ENCODE assay signal across 10 cellular contexts in the genomic region with DNA sequence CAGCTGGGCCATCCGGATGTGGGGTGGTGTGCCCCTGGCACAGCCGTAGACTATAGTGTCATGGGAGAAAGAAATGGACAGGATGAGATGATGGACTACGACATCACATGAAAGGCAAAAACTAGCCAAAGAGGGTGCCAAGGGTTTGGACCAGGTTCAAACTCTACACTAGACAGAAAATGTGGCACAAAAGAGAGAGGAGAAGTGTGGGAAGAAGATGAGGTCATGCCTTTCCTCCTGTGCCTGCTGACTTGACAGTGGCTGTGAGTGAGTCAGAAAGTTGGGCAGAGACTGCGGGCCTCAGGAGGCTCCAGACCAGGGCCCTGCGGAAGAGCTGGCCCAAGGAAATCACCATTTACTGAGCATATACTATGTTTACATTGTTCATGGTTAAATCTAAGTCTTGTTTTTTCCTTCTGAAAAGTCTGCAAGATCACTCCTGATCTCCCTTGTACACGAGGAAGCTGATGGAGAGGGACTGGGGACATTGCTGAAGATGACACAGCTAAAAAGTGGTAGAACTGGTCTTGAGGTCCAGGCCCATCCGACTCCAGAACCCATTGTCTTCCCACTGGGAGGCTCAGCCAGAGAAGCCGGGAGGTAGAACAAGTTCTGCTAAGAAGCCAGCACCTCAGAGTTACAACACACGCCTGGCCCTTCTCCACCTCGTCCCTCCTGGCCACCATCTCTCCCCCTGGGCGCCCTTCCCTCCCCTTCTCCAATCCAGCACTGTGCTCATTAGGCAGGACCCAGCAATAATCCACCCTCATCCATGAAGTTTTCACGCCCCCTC. TPM values are rescaled to one million over a fixed set of nuclear protein-coding genes. Genes with fewer than 3 reads are reported as not detected.
DNase-seq lines count a peak whose midpoint lies in the region; ATAC-seq and TF ChIP-seq lines count a peak whose summit lies in the region.
"Had no signal": no experiment of that assay in that cellular context is flagged by ENCODE, and none has a peak within 500 bp of the region (broad histone marks: within the 10 kb centered on the region; RNA-seq: fewer than 3 reads in every experiment).

No MANE protein-coding gene starts in this region.

- intact Hi-C loops in IMR-90 (cut with micrococcal nuclease): no loop called here
- intact Hi-C loops in mammary epithelial cell (cut with micrococcal nuclease): no loop called here
- intact Hi-C loops in right lobe of liver (cut with DNase I): no loop called here

- TF ChIP-seq CTCF in IMR-90 (conservative IDR thresholded peaks at IDR 0.05; ENCODE audit: low read depth, low read length) (no peak), mammary epithelial cell (conservative IDR thresholded peaks at IDR 0.05 in 1 of 2, IDR thresholded peaks at IDR 0.05 in 1 of 2; ENCODE audit: extremely low read depth in 1 of 2, insufficient read depth in 1 of 2, low read depth in 1 of 2, low read length in 2 of 2) (no peak), right lobe of liver (IDR thresholded peaks at IDR 0.05) (no peak)

- H3K36me3 ChIP-seq in IMR-90 (ENCODE audit: control insufficient read depth, insufficient read depth, low read length) (no peaks in the 10 kb centered on the region), mammary epithelial cell (ENCODE audit: insufficient read depth, low read length) (no peaks in the 10 kb centered on the region), right lobe of liver (no peaks in the 10 kb centered on the region)

- H3K27me3 ChIP-seq in IMR-90 (ENCODE audit: control insufficient read depth, insufficient read depth, low read length) (no peaks in the 10 kb centered on the region), mammary epithelial cell (ENCODE audit: insufficient read depth, low read length) (no peaks in the 10 kb centered on the region), right lobe of liver (no peaks in the 10 kb centered on the region)

- DNase-seq in A172 (ENCODE audit: low spot score) (peak; percentile 87), IMR-90 (peak; percentile 84), mammary epithelial cell (peak; percentile 83), right lobe of liver (no peak), erythroblast (lab: John Stamatoyannopoulos, UW) (no peak), OCI-M2 (lab: John Stamatoyannopoulos, UW; ENCODE audit: unreplicated experiment) (no peak), activated T-cell treated with anti-CD3 and anti-CD28 coated beads for 4 hours (no peak)
- no peak for DNase-seq in activated CD4-positive, alpha-beta memory T cell treated with anti-CD3 and anti-CD28 coated beads, Interleukin-2, amount 10 ng/mL, durations not matched to agents 7 days and 5 days
- DNase-seq: NCI-H446 treated with DMSO at 0.1 percent for 48 hours had no signal

- peak overlapping the region; percentile 67 for H2BK20ac ChIP-seq in IMR-90 (ENCODE audit: low read depth, low read length)

- H2BK15ac ChIP-seq in IMR-90 (ENCODE audit: low read depth, low read length): no peak overlapping the region

- H4K5ac ChIP-seq in IMR-90 (ENCODE audit: low read depth, low read length): no peak overlapping the region

- H3K27me3 Mint-ChIP-seq in activated CD4-positive, alpha-beta memory T cell treated with anti-CD3 and anti-CD28 coated beads, Interleukin-2, amount 10 ng/mL, durations not matched to agents 7 days and 5 days: peaks cover 2% of the 10 kb centered on the region

- H2AK9ac ChIP-seq in IMR-90 (replicated peaks; ENCODE audit: low read depth, low read length, poor library complexity): peak overlapping the region; percentile 46

- in situ Hi-C loops in IMR-90 (cut with MboI; ENCODE audit: low sequenced_read_pairs) (no loop called here), mammary epithelial cell (cut with MboI; ENCODE audit: low sequenced_read_pairs in 2 of 2) (no loop called here)

- TF ChIP-seq RAD21 in IMR-90 (IDR thresholded peaks at IDR 0.05; ENCODE audit: low read length): no peak

- TF ChIP-seq POLR2A in IMR-90 (IDR thresholded peaks at IDR 0.05; ENCODE audit: low read depth, low read length) (no peak), right lobe of liver (IDR thresholded peaks at IDR 0.05) (no peak), erythroblast (IDR thresholded peaks at IDR 0.05; ENCODE audit: low read length) (no peak)

- no peak overlapping the region for H3K27ac ChIP-seq in IMR-90 (ENCODE audit: insufficient read depth, low read length)
- no peak overlapping the region for H3K27ac ChIP-seq in mammary epithelial cell (ENCODE audit: insufficient read depth, low read depth, low read length)
- H3K27ac ChIP-seq in right lobe of liver: no peak overlapping the region
- H3K27ac ChIP-seq: VCaP had no signal

- ATAC-seq in IMR-90 (ENCODE audit: low read depth): peak; percentile 53
- peak; percentile 11 to 79 (median 34) for ATAC-seq in right lobe of liver

- H4K20me1 ChIP-seq in IMR-90 (ENCODE audit: insufficient read depth, low read length): no peaks in the 10 kb centered on the region; the same call in 1 of the 2 replicates
- no peaks in the 10 kb centered on the region for H4K20me1 ChIP-seq in mammary epithelial cell (ENCODE audit: insufficient read depth, low read length)

- BruUV-seq in IMR-90 (replicated peaks; lab: Mats Ljungman, UMichigan): no TSS peak
- no TSS peak for BruUV-seq in mammary epithelial cell (replicated peaks; lab: Mats Ljungman, UMichigan)

- H3K4me1 ChIP-seq in IMR-90 (ENCODE audit: control insufficient read depth, insufficient read depth, low read length) (peaks cover 16% of the 10 kb centered on the region), mammary epithelial cell (ENCODE audit: insufficient read depth, low read length) (peaks cover 11% of the 10 kb centered on the region), right lobe of liver (peaks cover 0 to 27% (median 6%) of the 10 kb centered on the region in 4 donors)

- peak overlapping the region; percentile 41; the same call in 1 of the 2 replicates for H3K14ac ChIP-seq in IMR-90 (replicated peaks; ENCODE audit: low read depth, low read length)

- peak overlapping the region; percentile 57 for H3K4ac ChIP-seq in IMR-90 (ENCODE audit: low read depth, low read length)

- no peak overlapping the region for H3K56ac ChIP-seq in IMR-90 (ENCODE audit: extremely low read depth, insufficient read depth, low read length)

- H2BK120ac ChIP-seq in IMR-90 (ENCODE audit: low read depth, low read length): peak overlapping the region; percentile 36

- no peaks in the 10 kb centered on the region for H3K4me1 Mint-ChIP-seq in activated CD4-positive, alpha-beta memory T cell treated with anti-CD3 and anti-CD28 coated beads, Interleukin-2, amount 10 ng/mL, durations not matched to agents 7 days and 5 days

- H3K4me2 ChIP-seq in IMR-90 (ENCODE audit: low read depth, low read length) (no peak overlapping the region), mammary epithelial cell (ENCODE audit: insufficient read depth, low read depth, low read length) (no peak overlapping the region)

- CTCF ChIA-PET in IMR-90 (lab: Yijun Ruan, JAX): interaction anchor here (0.6 kb wide), 1 partner anchor 17 kb away, joined by 3 read pairs; no protein-coding TSS in a partner anchor
- CTCF ChIA-PET in mammary epithelial cell (lab: Charles Lee; ENCODE audit: low non-redundant PET): no interaction called here
- CTCF ChIA-PET in activated CD4-positive, alpha-beta memory T cell treated with anti-CD3 and anti-CD28 coated beads, Interleukin-2, amount 10 ng/mL, durations not matched to agents 7 days and 5 days (lab: Charles Lee): no interaction called here

- POLR2A ChIA-PET in IMR-90 (lab: Charles Lee; ENCODE audit: unreplicated experiment): no interaction called here
- POLR2A ChIA-PET in activated CD4-positive, alpha-beta memory T cell treated with anti-CD3 and anti-CD28 coated beads, Interleukin-2, amount 10 ng/mL, durations not matched to agents 7 days and 5 days (lab: Charles Lee): no interaction called here

- H3K4me3 Mint-ChIP-seq in activated CD4-positive, alpha-beta memory T cell treated with anti-CD3 and anti-CD28 coated beads, Interleukin-2, amount 10 ng/mL, durations not matched to agents 7 days and 5 days: no peak overlapping the region

- WGBS in IMR-90 (ENCODE audit: extremely low coverage in 2 of 2, insufficient read length in 1 of 2), 2 experiments: 93% methylated on average over 3 of the region's 12 CpGs; no CpG with 5 or more reads in 1 of the 2 experiments
- 57% methylated on average over 11 of the region's 12 CpGs for WGBS in mammary epithelial cell (ENCODE audit: low coverage, missing lambda C conversion rate)
- WGBS in right lobe of liver (ENCODE audit: insufficient coverage, low coverage, low lambda C conversion rate, missing lambda C conversion rate): 81% methylated on average over 6 of the region's 12 CpGs

- dilution Hi-C loops in IMR-90 (cut with HindIII; ENCODE audit: low sequenced_read_pairs, unreplicated experiment) (no loop called here), mammary epithelial cell (cut with HindIII; ENCODE audit: low sequenced_read_pairs) (no loop called here)

- no peaks in the 10 kb centered on the region; the same call in 1 of the 2 replicates for H3K9me3 ChIP-seq in IMR-90 (ENCODE audit: control insufficient read depth, insufficient read depth, low read length)
- H3K9me3 ChIP-seq in mammary epithelial cell (replicated peaks; ENCODE audit: insufficient read depth, low read length): peaks cover 3% of the 10 kb centered on the region
- no peaks in the 10 kb centered on the region for H3K9me3 ChIP-seq in right lobe of liver

- peaks cover 19% of the 10 kb centered on the region for H3K9me1 ChIP-seq in IMR-90 (ENCODE audit: insufficient read depth, low read length)

- H3K79me1 ChIP-seq in IMR-90 (ENCODE audit: low read depth in 1 of 2, low read length in 2 of 2): peaks cover 44 to 67% of the 10 kb centered on the region in 2 experiments

- H2AK5ac ChIP-seq in IMR-90 (ENCODE audit: low read depth, low read length): peak overlapping the region; percentile 23

- H3K79me2 ChIP-seq in mammary epithelial cell (ENCODE audit: insufficient read depth, low read length): no peaks in the 10 kb centered on the region

- peak overlapping the region in 1 of 2 experiments; percentile 58; a peak in 1 of 4 replicates for H4K8ac ChIP-seq in IMR-90 (ENCODE audit: low read depth in 2 of 2, low read length in 2 of 2)

- no peaks in the 10 kb centered on the region for H3K36me3 Mint-ChIP-seq in activated CD4-positive, alpha-beta memory T cell treated with anti-CD3 and anti-CD28 coated beads, Interleukin-2, amount 10 ng/mL, durations not matched to agents 7 days and 5 days (ENCODE audit: low read depth)

- H3K27ac Mint-ChIP-seq in activated CD4-positive, alpha-beta memory T cell treated with anti-CD3 and anti-CD28 coated beads, Interleukin-2, amount 10 ng/mL, durations not matched to agents 7 days and 5 days: no peak overlapping the region

- H3K23ac ChIP-seq in IMR-90 (ENCODE audit: low read depth, low read length): no peak overlapping the region; the same call in 1 of the 2 replicates

- H2AFZ ChIP-seq in IMR-90 (replicated peaks; ENCODE audit: low read length, poor library complexity) (peak overlapping the region; percentile 26), mammary epithelial cell (ENCODE audit: low read depth, low read length) (peak overlapping the region; percentile 29)

- peak overlapping the region; percentile 11; the same call in 1 of the 2 replicates for H3K18ac ChIP-seq in IMR-90 (ENCODE audit: low read depth, low read length)

- no peak overlapping the region for H3K9ac ChIP-seq in IMR-90 (ENCODE audit: low read depth, low read length)
- no peak overlapping the region for H3K9ac ChIP-seq in mammary epithelial cell (ENCODE audit: insufficient read depth, low read length)

- peak overlapping the region; percentile 2 for H4K91ac ChIP-seq in IMR-90 (ENCODE audit: insufficient read depth, low read depth, low read length)

- H2BK5ac ChIP-seq in IMR-90 (ENCODE audit: low read depth, low read length, poor library complexity, severe bottlenecking): peak overlapping the region; percentile 20

- H3K9me3 Mint-ChIP-seq in activated CD4-positive, alpha-beta memory T cell treated with anti-CD3 and anti-CD28 coated beads, Interleukin-2, amount 10 ng/mL, durations not matched to agents 7 days and 5 days: no peaks in the 10 kb centered on the region

- H3K4me3 ChIP-seq in IMR-90 (ENCODE audit: insufficient read depth, low read depth, low read length): no peak overlapping the region
- H3K4me3 ChIP-seq in mammary epithelial cell (replicated peaks in 1 of 3; ENCODE audit: insufficient read depth in 1 of 3, low read depth in 2 of 3, low read length in 3 of 3): no peak overlapping the region
- no peak overlapping the region for H3K4me3 ChIP-seq in right lobe of liver

RNA-seq across cellular contexts. Expression of gene CNKSR3, which starts 35.7 kb away (rescaled TPM):
- total RNA-seq in A172 (2014; rRNA removed; shearing (Covaris generic)): 1.8 and 2.7 TPM in 2 replicates
- total RNA-seq in IMR-90 (2012; rRNA removed): 15.0 and 15.8 TPM in 2 replicates
- 6.2 and 6.7 TPM in 2 replicates for polyA plus RNA-seq in IMR-90 (2012; rRNA removed)
- polyA plus RNA-seq in IMR-90 (2012; cell fraction: cytosol; rRNA removed): 2.9 and 3.3 TPM in 2 replicates
- 2.8 and 6.6 TPM in 2 replicates for polyA plus RNA-seq in IMR-90 (2012; cell fraction: nucleus; rRNA removed; ENCODE audit: low replicate concordance)
- 1 to 10 TPM; 1.7 to 4.1 TPM for total RNA-seq in mammary epithelial cell
- 0.94 TPM for polyA plus RNA-seq in mammary epithelial cell
- polyA minus RNA-seq in mammary epithelial cell: 0.88 TPM
- 10 to 100 TPM; 19.8 to 43.4 (median 26.9) TPM for total RNA-seq in right lobe of liver
- total RNA-seq in activated CD4-positive, alpha-beta memory T cell treated with anti-CD3 and anti-CD28 coated beads, Interleukin-2, amount 10 ng/mL, durations not matched to agents 7 days and 5 days: not detected

Comparison
In these comparisons a context has a peak if more than half of its experiments do, and no peak if none do; other contexts are left out.
1. DNase-seq: peak in A172 (single experiment), IMR-90 (single experiment) and mammary epithelial cell (single experiment); none in right lobe of liver (0 of 3), erythroblast (0 of 2), OCI-M2 (single experiment), activated CD4-positive, alpha-beta memory T cell treated with anti-CD3 and anti-CD28 coated beads, Interleukin-2, amount 10 ng/mL, durations not matched to agents 7 days and 5 days (single experiment) and activated T-cell treated with anti-CD3 and anti-CD28 coated beads for 4 hours (single experiment).